In the genomic region with DNA sequence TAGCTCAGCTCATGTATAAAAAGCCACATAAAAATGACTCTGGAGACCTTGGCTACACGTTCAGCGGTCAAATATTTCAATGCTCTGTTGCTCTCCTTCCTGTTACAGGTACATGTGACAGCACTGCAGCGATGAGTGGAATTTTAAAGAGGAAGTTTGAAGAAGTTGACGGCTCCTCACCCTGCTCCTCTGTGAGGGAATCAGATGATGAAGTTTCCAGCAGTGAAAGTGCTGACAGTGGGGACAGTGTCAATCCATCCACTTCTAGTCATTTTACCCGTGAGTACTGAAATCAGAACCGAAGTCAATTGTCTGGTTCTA, we compare ENCODE assay signal across 12 cellular contexts.
A peak's percentile ranks its signal among the peaks of the same experiment; 100 is the strongest.
DNase-seq lines count a peak whose midpoint lies in the region; ATAC-seq and TF ChIP-seq lines count a peak whose summit lies in the region.
"Had no signal": no experiment of that assay in that cellular context is flagged by ENCODE, and none has a peak within 500 bp of the region (broad histone marks: within the 10 kb centered on the region; RNA-seq: fewer than 3 reads in every experiment).

No MANE protein-coding gene starts in this region.

- H3K36me3 Mint-ChIP-seq in activated CD4-positive, alpha-beta T cell treated with anti-CD3 and anti-CD28 coated beads for 36 hours (ENCODE audit: low read depth), result no peaks in the 10 kb centered on the region
- H3K36me3 Mint-ChIP-seq in HFFc6 (ENCODE audit: low read depth), result peaks cover 8% of the 10 kb centered on the region
- H3K36me3 Mint-ChIP-seq: natural killer cell had no signal

- intact Hi-C loops in activated CD4-positive, alpha-beta T cell treated with anti-CD3 and anti-CD28 coated beads for 36 hours (cut with DNase I, micrococcal nuclease), result no loop called here
- intact Hi-C loops in Right ventricle myocardium superior (cut with DNase I), result no loop called here

- H3K9me3 Mint-ChIP-seq in activated CD4-positive, alpha-beta T cell treated with anti-CD3 and anti-CD28 coated beads for 36 hours (ENCODE audit: low read depth), result peaks cover 5% of the 10 kb centered on the region
- peaks cover 32% of the 10 kb centered on the region for H3K9me3 Mint-ChIP-seq in HFFc6
- H3K9me3 Mint-ChIP-seq: natural killer cell had no signal

- CTCF ChIA-PET in activated CD4-positive, alpha-beta T cell treated with anti-CD3 and anti-CD28 coated beads for 36 hours (lab: Charles Lee), result no interaction called here

- no peaks in the 10 kb centered on the region for H3K27me3 ChIP-seq in kidney epithelial cell (ENCODE audit: control insufficient read depth, insufficient read depth, low read length)

- no peak overlapping the region for H3K4me3 Mint-ChIP-seq in activated CD4-positive, alpha-beta T cell treated with anti-CD3 and anti-CD28 coated beads for 36 hours
- no peak overlapping the region for H3K4me3 Mint-ChIP-seq in HFFc6
- H3K4me3 Mint-ChIP-seq: natural killer cell had no signal

- H3K27ac Mint-ChIP-seq in activated CD4-positive, alpha-beta T cell treated with anti-CD3 and anti-CD28 coated beads for 36 hours, result no peak overlapping the region
- no peak overlapping the region for H3K27ac Mint-ChIP-seq in HFFc6
- H3K27ac Mint-ChIP-seq: natural killer cell had no signal

- ATAC-seq in GM18511 (IDR thresholded peaks at IDR 0.05; ENCODE audit: unreplicated experiment), result peak; percentile 96
- peak; percentile 90 for ATAC-seq in GM21619 (IDR thresholded peaks at IDR 0.05; ENCODE audit: unreplicated experiment)
- peak; percentile 83 for ATAC-seq in HG03354 (IDR thresholded peaks at IDR 0.05; ENCODE audit: poor library complexity, severe bottlenecking, unreplicated experiment)
- no peak for ATAC-seq in activated CD4-positive, alpha-beta T cell treated with anti-CD3 and anti-CD28 coated beads for 36 hours
- ATAC-seq in Right ventricle myocardium superior (ENCODE audit: poor library complexity), result no peak
- ATAC-seq: natural killer cell had no signal

- DNase-seq in kidney epithelial cell (ENCODE audit: low read depth) (peak; percentile 25), NCI-H1930 (lab: John Stamatoyannopoulos, UW) (no peak), HFFc6 (no peak), Right ventricle myocardium superior (no peak)
- no peak for DNase-seq in activated CD4-positive, alpha-beta T cell treated with anti-CD3 and anti-CD28 coated beads for 36 hours
- DNase-seq: cortex of kidney, hypothalamus, natural killer cell, NCI-H446 treated with DMSO at 0.1 percent for 48 hours had no signal

- H3K27me3 Mint-ChIP-seq in activated CD4-positive, alpha-beta T cell treated with anti-CD3 and anti-CD28 coated beads for 36 hours, result no peaks in the 10 kb centered on the region
- H3K27me3 Mint-ChIP-seq in HFFc6 (ENCODE audit: insufficient read depth), result no peaks in the 10 kb centered on the region

- POLR2A ChIA-PET in activated CD4-positive, alpha-beta T cell treated with anti-CD3 and anti-CD28 coated beads for 36 hours (lab: Charles Lee), result no interaction called here

- H3K36me3 ChIP-seq in kidney epithelial cell (ENCODE audit: control insufficient read depth, insufficient read depth, low read length), result no peaks in the 10 kb centered on the region

- H3K4me1 Mint-ChIP-seq in activated CD4-positive, alpha-beta T cell treated with anti-CD3 and anti-CD28 coated beads for 36 hours, result no peaks in the 10 kb centered on the region
- no peaks in the 10 kb centered on the region for H3K4me1 Mint-ChIP-seq in HFFc6 (ENCODE audit: low read depth)
- H3K4me1 Mint-ChIP-seq: natural killer cell had no signal

- H3K4me3 ChIP-seq in kidney epithelial cell (ENCODE audit: low read depth, low read length), result no peak overlapping the region

- TF ChIP-seq CTCF in kidney epithelial cell (IDR thresholded peaks at IDR 0.05; ENCODE audit: insufficient read depth, low read length, poor library complexity, severe bottlenecking), result no peak
- no peak for TF ChIP-seq CTCF in HFFc6 (IDR thresholded peaks at IDR 0.05)

Comparison
In these comparisons a context has a peak if more than half of its experiments do, and no peak if none do; other contexts are left out.
1. ATAC-seq: peak in GM18511 (single experiment), GM21619 (single experiment) and HG03354 (single experiment); none in activated CD4-positive, alpha-beta T cell treated with anti-CD3 and anti-CD28 coated beads for 36 hours (single experiment) and Right ventricle myocardium superior (single experiment).